ENCODE assay signal across 9 cellular contexts in the genomic region with DNA sequence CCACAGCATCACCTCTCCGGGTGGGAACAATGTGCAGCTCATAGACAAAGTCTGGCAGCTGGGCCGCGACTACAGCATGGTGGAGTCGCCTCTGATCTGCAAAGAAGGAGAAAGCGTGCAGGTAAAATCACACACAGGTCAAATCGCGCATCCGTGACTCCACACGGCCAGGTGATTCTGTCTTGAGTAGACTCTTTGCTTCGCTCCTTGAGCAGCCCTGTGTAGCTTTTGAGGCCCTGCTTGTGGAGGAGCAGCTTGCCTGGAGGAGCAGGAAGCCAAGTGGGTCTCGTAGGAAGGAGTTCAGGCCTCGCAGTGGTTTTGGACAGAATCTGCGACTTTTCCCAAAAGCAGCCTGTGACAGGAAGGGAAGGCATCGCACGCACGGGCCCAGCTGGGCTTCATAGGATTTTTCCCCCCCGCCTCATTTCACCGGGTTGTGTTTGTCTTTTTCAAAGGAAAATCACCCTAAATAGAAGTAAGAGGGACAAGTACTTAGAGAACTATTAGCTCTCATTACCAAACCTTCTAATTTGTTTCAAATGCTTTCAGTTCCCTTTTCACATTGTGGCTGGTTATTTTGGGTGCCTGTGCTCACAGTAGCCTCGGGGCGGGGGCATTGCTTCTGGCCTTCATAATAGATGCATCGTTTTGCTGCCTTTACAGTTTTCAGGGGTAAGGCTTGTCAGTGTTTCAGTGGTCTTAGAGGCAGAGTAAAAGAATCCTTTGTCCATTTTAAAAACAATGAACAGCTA.
DNase-seq lines count a peak whose midpoint lies in the region; ATAC-seq and TF ChIP-seq lines count a peak whose summit lies in the region.
"Had no signal": no experiment of that assay in that cellular context is flagged by ENCODE, and none has a peak within 500 bp of the region (broad histone marks: within the 10 kb centered on the region; RNA-seq: fewer than 3 reads in every experiment).

No MANE protein-coding gene starts in this region.

- peaks cover 0 to 11% (median 0%) of the 10 kb centered on the region in 4 donors for H3K4me1 ChIP-seq in Peyer's patch

- no peaks in the 10 kb centered on the region for H3K9me3 ChIP-seq in Peyer's patch
- H3K9me3 ChIP-seq: body of pancreas had no signal

- no peaks in the 10 kb centered on the region for H3K27me3 Mint-ChIP-seq in activated CD4-positive, alpha-beta T cell treated with anti-CD3 and anti-CD28 coated beads, Interleukin-2, amount 10 ng/mL, durations not matched to agents 24 days and 14 days

- no peak overlapping the region for H3K4me3 ChIP-seq in Peyer's patch
- H3K4me3 ChIP-seq: body of pancreas had no signal

- H3K4me1 Mint-ChIP-seq in activated CD4-positive, alpha-beta T cell treated with anti-CD3 and anti-CD28 coated beads, Interleukin-2, amount 10 ng/mL, durations not matched to agents 24 days and 14 days, result peaks cover 2% of the 10 kb centered on the region

- no peak for TF ChIP-seq POLR2A in Peyer's patch (IDR thresholded peaks at IDR 0.05)

- peaks cover 0 to 88% (median 0%) of the 10 kb centered on the region in 3 donors for H3K36me3 ChIP-seq in Peyer's patch

- peaks cover 54% of the 10 kb centered on the region for H3K36me3 Mint-ChIP-seq in activated CD4-positive, alpha-beta T cell treated with anti-CD3 and anti-CD28 coated beads, Interleukin-2, amount 10 ng/mL, durations not matched to agents 24 days and 14 days (ENCODE audit: low read depth)

- no peak for TF ChIP-seq CTCF in Peyer's patch (IDR thresholded peaks at IDR 0.05)

- H3K27ac ChIP-seq in Peyer's patch, result peak overlapping the region in 1 of 4 donors; percentile 59
- H3K27ac ChIP-seq: body of pancreas had no signal

- H3K9me3 Mint-ChIP-seq in activated CD4-positive, alpha-beta T cell treated with anti-CD3 and anti-CD28 coated beads, Interleukin-2, amount 10 ng/mL, durations not matched to agents 24 days and 14 days, result no peaks in the 10 kb centered on the region

- no peak overlapping the region for H3K27ac Mint-ChIP-seq in activated CD4-positive, alpha-beta T cell treated with anti-CD3 and anti-CD28 coated beads, Interleukin-2, amount 10 ng/mL, durations not matched to agents 24 days and 14 days

- no peak overlapping the region for H3K4me3 Mint-ChIP-seq in activated CD4-positive, alpha-beta T cell treated with anti-CD3 and anti-CD28 coated beads, Interleukin-2, amount 10 ng/mL, durations not matched to agents 24 days and 14 days

- DNase-seq in Peyer's patch, result peak in 2 of 3 donors; percentile 58 to 67
- peak; percentile 52 for DNase-seq in sciatic nerve (ENCODE audit: low spot score)
- no peak for DNase-seq in activated CD4-positive, alpha-beta T cell treated with anti-CD3 and anti-CD28 coated beads, Interleukin-2, amount 10 ng/mL, durations not matched to agents 24 days and 14 days
- DNase-seq in kidney tubule cell (ENCODE audit: low spot score), result no peak
- no peak for DNase-seq in SHP77 treated with DMSO at 0.1 percent for 48 hours (lab: John Stamatoyannopoulos, UW)
- no peak for DNase-seq in NCI-H69 (lab: John Stamatoyannopoulos, UW)
- DNase-seq: body of pancreas had no signal

- no peaks in the 10 kb centered on the region for H3K27me3 ChIP-seq in Peyer's patch
- H3K27me3 ChIP-seq: body of pancreas had no signal

- intact Hi-C loops in sciatic nerve (cut with DNase I), result no loop called here
- intact Hi-C loops in activated CD4-positive, alpha-beta T cell treated with anti-CD3 and anti-CD28 coated beads, Interleukin-2, amount 10 ng/mL, durations not matched to agents 24 days and 14 days (cut with micrococcal nuclease), result no loop called here

- ATAC-seq in GM18870 (IDR thresholded peaks at IDR 0.05; ENCODE audit: unreplicated experiment), result peak; percentile 71
- ATAC-seq in HG02798 (IDR thresholded peaks at IDR 0.05; ENCODE audit: poor library complexity, unreplicated experiment), result peak; percentile 80
- ATAC-seq in sciatic nerve, result peak; percentile 11
- ATAC-seq: body of pancreas had no signal

Comparison
In these comparisons a context has a peak if more than half of its experiments do, and no peak if none do; other contexts are left out.
1. ATAC-seq: peak in every context shown above with its lines; median percentile 80 in HG02798; 71 in GM18870; 11 in sciatic nerve.
2. DNase-seq: peak in Peyer's patch (2 of 3) and sciatic nerve (single experiment); none in activated CD4-positive, alpha-beta T cell treated with anti-CD3 and anti-CD28 coated beads, Interleukin-2, amount 10 ng/mL, durations not matched to agents 24 days and 14 days (single experiment), kidney tubule cell (single experiment), SHP77 treated with DMSO at 0.1 percent for 48 hours (single experiment) and NCI-H69 (single experiment).